37 cellular contexts compared by ENCODE assay signal in genomic region chr11:95729462-95729861, GRCh38.
A peak's percentile ranks its signal among the peaks of the same experiment; 100 is the strongest.
DNase-seq lines count a peak whose midpoint lies in the region; ATAC-seq, FAIRE-seq and TF ChIP-seq lines count a peak whose summit lies in the region.
"Had no signal": no experiment of that assay in that cellular context is flagged by ENCODE, and none has a peak within 500 bp of the region (broad histone marks: within the 10 kb centered on the region; RNA-seq: fewer than 3 reads in every experiment).

No MANE protein-coding gene starts in this region.

- H4K5ac ChIP-seq in H1 (ENCODE audit: insufficient read length, low read depth, low read length) (no peak overlapping the region), mesendoderm (ENCODE audit: low read length) (no peak overlapping the region)

- no peaks in the 10 kb centered on the region for H3K79me2 ChIP-seq in K562 (ENCODE audit: control insufficient read depth, insufficient read depth, low read length)
- H3K79me2 ChIP-seq in H1 (ENCODE audit: control insufficient read depth in 1 of 2, insufficient read depth in 2 of 2, low read length in 2 of 2) = no peaks in the 10 kb centered on the region
- H3K79me2 ChIP-seq in mesendoderm (ENCODE audit: control insufficient read depth, insufficient read depth, low read length) = no peaks in the 10 kb centered on the region

- H3K4me1 Mint-ChIP-seq in endodermal cell = peaks cover 10% of the 10 kb centered on the region

- H3K4me3 Mint-ChIP-seq in endodermal cell = no peak overlapping the region
- H3K4me3 Mint-ChIP-seq: B cell; CD14-positive monocyte; CD4-positive, alpha-beta memory T cell; CD4-positive, alpha-beta T cell; CD4-positive, CD25-positive, alpha-beta regulatory T cell; CD8-positive, alpha-beta memory T cell; CD8-positive, alpha-beta T cell had no signal

- no peak overlapping the region for H3K4me3 ChIP-seq in K562
- no peak overlapping the region for H3K4me3 ChIP-seq in H1 (ENCODE audit: extremely low read depth in 1 of 4, insufficient read depth in 2 of 4, low read depth in 3 of 4, low read length in 4 of 4)
- peak overlapping the region; percentile 33 for H3K4me3 ChIP-seq in endodermal cell (ENCODE audit: low read length)
- no peak overlapping the region for H3K4me3 ChIP-seq in mesendoderm (ENCODE audit: low read length)
- H3K4me3 ChIP-seq in WERI-Rb-1 (ENCODE audit: low read depth, low read length) = no peak overlapping the region
- H3K4me3 ChIP-seq: A549; BLaER1; BLaER1 treated with 17β-estradiol and CSF1 and Interleukin-3, amounts not matched to agents 10 nM and 100 nM had no signal

- no peaks in the 10 kb centered on the region for H3K36me3 Mint-ChIP-seq in endodermal cell (ENCODE audit: low read depth)
- H3K36me3 Mint-ChIP-seq: CD14-positive monocyte; CD4-positive, alpha-beta memory T cell; CD4-positive, CD25-positive, alpha-beta regulatory T cell; CD8-positive, alpha-beta memory T cell; CD8-positive, alpha-beta T cell had no signal

- H3K23me2 ChIP-seq in H1 (ENCODE audit: low read depth, low read length) = peaks cover under 1% of the 10 kb centered on the region; the same call in 1 of the 2 replicates

- DNase-seq in K562 (ENCODE audit: extremely low read depth in 1 of 4, low spot score in 3 of 4) (no peak), H1 (ENCODE audit: low read depth in 1 of 2, low spot score in 2 of 2) (no peak), endodermal cell (no peak), mesendoderm (peak; percentile 57), WERI-Rb-1 (no peak), frontal cortex (ENCODE audit: low spot score in 2 of 2) (no peak), SKM-1 treated with dmso at 0.1 percent for 144 hours (lab: John Stamatoyannopoulos, UW; ENCODE audit: unreplicated experiment) (no peak)
- DNase-seq: 8988T; ACHN; AML-193; BE2C; C1 segment of cervical spinal cord; Caco-2; Calu3; CD4-positive, alpha-beta memory T cell; CD4-positive, alpha-beta T cell; CD4-positive, CD25-positive, alpha-beta regulatory T cell; CD8-positive, alpha-beta memory T cell; CD8-positive, alpha-beta T cell; COR-L47; DMS 273 treated with DMSO at 0.1 percent for 48 hours; DMS153; DMS53; DMS79; DMS79 treated with DMSO at 0.1 percent for 48 hours; DND-41; EL had no signal

- POLR2A ChIA-PET in K562 (lab: Yijun Ruan, JAX) (interaction anchor here (0.6 kb wide), 1 partner anchor 36 kb away, joined by 3 read pairs; no protein-coding TSS in a partner anchor), H1 (lab: Charles Lee; ENCODE audit: partially characterized antibody) (no interaction called here)

- no peak for ATAC-seq in K562
- ATAC-seq in activated CD4-positive, CD25-positive, alpha-beta regulatory T cell treated with anti-CD3 and anti-CD28 coated beads, Interleukin-2, amount 50 U/mL, for 24 hours = no peak
- ATAC-seq: A549; CD8-positive, alpha-beta T cell had no signal

- CTCF ChIA-PET in K562 (lab: Yijun Ruan, JAX; ENCODE audit: low intra/inter-chr PET ratio) (no interaction called here), H1 (lab: Charles Lee; ENCODE audit: partially characterized antibody) (interaction anchor here (0.7 to 2.7 kb wide), 4 partner anchors 10 to 577 kb away, joined by 3 to 11 read pairs (median 6); no protein-coding TSS in a partner anchor)

- no peak overlapping the region for H3K14ac ChIP-seq in H1 (ENCODE audit: insufficient read length)

- no peak overlapping the region for H2BK120ac ChIP-seq in H1 (replicated peaks; ENCODE audit: low read depth, low read length)
- no peak overlapping the region for H2BK120ac ChIP-seq in mesendoderm (ENCODE audit: low read depth, low read length)

- TF ChIP-seq RAD21 in K562 (CRISPR knock-in tag; conservative IDR thresholded peaks at IDR 0.05 in 1 of 2, IDR thresholded peaks at IDR 0.05 in 1 of 2) = no peak
- no peak for TF ChIP-seq RAD21 in H1 (IDR thresholded peaks at IDR 0.05 in 1 of 2, conservative IDR thresholded peaks at IDR 0.05 in 1 of 2; ENCODE audit: low read depth in 2 of 2, low read length in 2 of 2)

- H3K79me1 ChIP-seq in H1 (ENCODE audit: low read depth, low read length) (no peaks in the 10 kb centered on the region), mesendoderm (ENCODE audit: low read length) (no peaks in the 10 kb centered on the region)

- no peaks in the 10 kb centered on the region for H3K27me3 Mint-ChIP-seq in endodermal cell (ENCODE audit: insufficient read depth)
- H3K27me3 Mint-ChIP-seq: B cell; CD4-positive, alpha-beta T cell had no signal

- H3K9me3 ChIP-seq in K562 (replicated peaks; ENCODE audit: control insufficient read depth, insufficient read depth, low read depth, low read length) (no peaks in the 10 kb centered on the region; the same call in 1 of the 2 replicates), H1 (ENCODE audit: insufficient read depth in 2 of 2, low read depth in 1 of 2, low read length in 1 of 2) (no peaks in the 10 kb centered on the region), endodermal cell (ENCODE audit: control insufficient read depth, low read length) (peaks cover 16% of the 10 kb centered on the region), WERI-Rb-1 (ENCODE audit: severe bottlenecking) (no peaks in the 10 kb centered on the region)
- H3K9me3 ChIP-seq: A549, BE2C, BLaER1, Caco-2 had no signal

- H3K18ac ChIP-seq in H1 (ENCODE audit: extremely low read depth, low read length) = no peak overlapping the region
- H3K18ac ChIP-seq in mesendoderm (ENCODE audit: low read length) = no peak overlapping the region

- H3K27ac ChIP-seq in K562 (ENCODE audit: extremely low read depth, low read depth, low read length) (no peak overlapping the region), H1 (ENCODE audit: low read depth, low read length) (no peak overlapping the region), endodermal cell (ENCODE audit: low read depth, low read length) (no peak overlapping the region), mesendoderm (ENCODE audit: low read depth, low read length) (no peak overlapping the region), WERI-Rb-1 (no peak overlapping the region)
- H3K27ac ChIP-seq: 22Rv1; A549; BLaER1; BLaER1 treated with 17β-estradiol and CSF1 and Interleukin-3, amounts not matched to agents 10 nM and 100 nM; C4-2B had no signal

- H3K23ac ChIP-seq in H1 (ENCODE audit: insufficient read length) (no peak overlapping the region), mesendoderm (ENCODE audit: low read length) (no peak overlapping the region)

- TF ChIP-seq POLR2A in K562 (conservative IDR thresholded peaks at IDR 0.05) (no peak), H1 (IDR thresholded peaks at IDR 0.05; ENCODE audit: control extremely low read depth in 1 of 2, low read depth in 2 of 2, low read length in 2 of 2) (no peak)

- H4K8ac ChIP-seq in H1 (ENCODE audit: extremely low read depth, insufficient read depth, low read length) (no peak overlapping the region), mesendoderm (ENCODE audit: low read depth, low read length) (no peak overlapping the region)

- H2AK5ac ChIP-seq in H1 (ENCODE audit: low read depth, low read length) (no peak overlapping the region), mesendoderm (ENCODE audit: low read length) (no peak overlapping the region)

- in situ Hi-C loops in K562 (cut with MboI) = no loop called here

- intact Hi-C loops in K562 (cut with micrococcal nuclease) = no loop called here

- no peak overlapping the region for H3K9ac ChIP-seq in K562 (ENCODE audit: insufficient read depth in 1 of 2, low read depth in 2 of 2, low read length in 2 of 2)
- no peak overlapping the region for H3K9ac ChIP-seq in H1 (replicated peaks in 1 of 4; ENCODE audit: extremely low read depth in 1 of 4, low read depth in 3 of 4, low read length in 3 of 4)
- H3K9ac ChIP-seq in endodermal cell (ENCODE audit: extremely low read depth, low read length, poor library complexity, severe bottlenecking) = no peak overlapping the region
- no peak overlapping the region for H3K9ac ChIP-seq in mesendoderm (ENCODE audit: low read length)
- H3K9ac ChIP-seq: BLaER1; BLaER1 treated with 17β-estradiol and CSF1 and Interleukin-3, amounts not matched to agents 10 nM and 100 nM had no signal

- H2BK5ac ChIP-seq in H1 (ENCODE audit: low read depth, low read length) = no peak overlapping the region
- no peak overlapping the region for H2BK5ac ChIP-seq in mesendoderm (ENCODE audit: low read length)

- H3K4me1 ChIP-seq in K562 (replicated peaks in 1 of 2; ENCODE audit: control insufficient read depth in 2 of 2, insufficient read depth in 2 of 2, low read length in 2 of 2) (peaks cover 3 to 12% of the 10 kb centered on the region in 2 experiments; a peak in 4 of 5 replicates), H1 (replicated peaks in 1 of 4; ENCODE audit: control insufficient read depth in 3 of 4, insufficient read depth in 4 of 4, low read length in 3 of 4) (no peaks in the 10 kb centered on the region; a peak in 1 of 7 replicates), endodermal cell (ENCODE audit: control insufficient read depth, insufficient read depth, low read length) (no peaks in the 10 kb centered on the region), mesendoderm (ENCODE audit: control insufficient read depth, low read depth, low read length) (no peaks in the 10 kb centered on the region)
- H3K4me1 ChIP-seq: A549, Caco-2 had no signal

- H3K9me1 ChIP-seq in K562 (ENCODE audit: control insufficient read depth, insufficient read depth, low read length) = no peaks in the 10 kb centered on the region

- H2AFZ ChIP-seq in K562 (ENCODE audit: low read depth, low read length) (peak overlapping the region; percentile 15; the same call in 1 of the 2 replicates), H1 (ENCODE audit: low read length) (no peak overlapping the region)

- H2BK12ac ChIP-seq in H1 (ENCODE audit: low read depth, low read length) = no peak overlapping the region

- H3K36me3 ChIP-seq in K562 (ENCODE audit: control insufficient read depth, insufficient read depth, low read length) = no peaks in the 10 kb centered on the region; the same call in 2 of the 3 replicates
- no peaks in the 10 kb centered on the region for H3K36me3 ChIP-seq in H1 (ENCODE audit: control insufficient read depth in 2 of 4, insufficient read depth in 4 of 4, low read length in 3 of 4)
- no peaks in the 10 kb centered on the region for H3K36me3 ChIP-seq in endodermal cell (ENCODE audit: control insufficient read depth, insufficient read depth, low read length)
- no peaks in the 10 kb centered on the region for H3K36me3 ChIP-seq in mesendoderm (ENCODE audit: control insufficient read depth, insufficient read depth, low read length)
- H3K36me3 ChIP-seq in WERI-Rb-1 = no peaks in the 10 kb centered on the region
- H3K36me3 ChIP-seq: BE2C; BLaER1; BLaER1 treated with 17β-estradiol and CSF1 and Interleukin-3, amounts not matched to agents 10 nM and 100 nM had no signal

- H3K4ac ChIP-seq in H1 (replicated peaks; ENCODE audit: insufficient read length, low read depth, low read length) (no peak overlapping the region), mesendoderm (ENCODE audit: low read depth, low read length) (no peak overlapping the region)

- WGBS in K562 (ENCODE audit: insufficient coverage, low coverage, missing lambda C conversion rate) = 67% methylated on average over 6 of the region's 6 CpGs
- 92% methylated on average over 6 of the region's 6 CpGs; no CpG with 5 or more reads in 1 of the 2 experiments for WGBS in H1 (ENCODE audit: extremely low coverage in 1 of 2, insufficient coverage in 1 of 2, insufficient read length in 1 of 2, insufficient replicate concordance in 2 of 2, low coverage in 1 of 2, low lambda C conversion rate in 2 of 2, missing lambda C conversion rate in 1 of 2), 2 experiments
- WGBS in endodermal cell (ENCODE audit: insufficient coverage in 1 of 2, insufficient read length in 1 of 2), 2 experiments = 85 to 100% methylated on average over 1 to 6 of the region's 6 CpGs
- WGBS in mesendoderm (ENCODE audit: extremely low coverage, insufficient coverage, low lambda C conversion rate) = no CpG with 5 or more reads among the region's 6 CpGs

- H3K9me3 Mint-ChIP-seq in endodermal cell = peaks cover 4% of the 10 kb centered on the region
- H3K9me3 Mint-ChIP-seq: CD4-positive, alpha-beta T cell; CD8-positive, alpha-beta memory T cell; CD8-positive, alpha-beta T cell had no signal

- H4K20me1 ChIP-seq in K562 (replicated peaks; ENCODE audit: control insufficient read depth, insufficient read depth, low read length) = no peaks in the 10 kb centered on the region
- H4K20me1 ChIP-seq in H1 (replicated peaks in 1 of 2; ENCODE audit: control insufficient read depth in 1 of 2, insufficient read depth in 2 of 2, low read length in 2 of 2) = no peaks in the 10 kb centered on the region
- H4K20me1 ChIP-seq: BLaER1; BLaER1 treated with 17β-estradiol and CSF1 and Interleukin-3, amounts not matched to agents 10 nM and 100 nM had no signal

- TF ChIP-seq CTCF in K562 (IDR thresholded peaks at IDR 0.05 in 2 of 3, conservative IDR thresholded peaks at IDR 0.05 in 1 of 3; ENCODE audit: insufficient read depth in 2 of 3, low read depth in 1 of 3, low read length in 3 of 3) (no peak), H1 (IDR thresholded peaks at IDR 0.05; ENCODE audit: control extremely low read depth in 1 of 3, insufficient read depth in 1 of 3, low read depth in 1 of 3, low read length in 3 of 3) (no peak), endodermal cell (conservative IDR thresholded peaks at IDR 0.05) (no peak), WERI-Rb-1 (IDR thresholded peaks at IDR 0.05; ENCODE audit: low read depth, low read length) (no peak)

- H3K56ac ChIP-seq in H1 (replicated peaks; ENCODE audit: insufficient read length, low read depth, low read length) (no peak overlapping the region), mesendoderm (ENCODE audit: low read length) (no peak overlapping the region)

- H3K27me3 ChIP-seq in K562 (ENCODE audit: control insufficient read depth in 2 of 2, insufficient read depth in 2 of 2, low read length in 2 of 2) = no peaks in the 10 kb centered on the region
- no peaks in the 10 kb centered on the region for H3K27me3 ChIP-seq in H1 (replicated peaks in 1 of 4; ENCODE audit: control insufficient read depth in 3 of 4, extremely low read depth in 1 of 4, insufficient read depth in 3 of 4, low read length in 3 of 4)
- no peaks in the 10 kb centered on the region for H3K27me3 ChIP-seq in endodermal cell (ENCODE audit: control insufficient read depth, insufficient read depth, low read length, poor library complexity, severe bottlenecking)
- H3K27me3 ChIP-seq in mesendoderm (ENCODE audit: insufficient read depth, low read length, poor library complexity) = no peaks in the 10 kb centered on the region
- H3K27me3 ChIP-seq in WERI-Rb-1 (ENCODE audit: insufficient read depth, low read depth, severe bottlenecking) = no peaks in the 10 kb centered on the region
- H3K27me3 ChIP-seq: BE2C; BLaER1; BLaER1 treated with 17β-estradiol and CSF1 and Interleukin-3, amounts not matched to agents 10 nM and 100 nM had no signal

- no peak overlapping the region for H2BK20ac ChIP-seq in H1 (ENCODE audit: low read length)

- FAIRE-seq in K562 (lab: Jason Lieb, UNC) = no peak
- no peak for FAIRE-seq in H1 (lab: Jason Lieb, UNC)
- FAIRE-seq in frontal cortex (lab: Jason Lieb, UNC) = no peak
- FAIRE-seq: A204.1, A549, D721Med had no signal

- no peak overlapping the region for H2BK15ac ChIP-seq in H1 (ENCODE audit: low read length)
- no peak overlapping the region for H2BK15ac ChIP-seq in mesendoderm (replicated peaks; ENCODE audit: low read depth)

- TF ChIP-seq EP300 in K562 (IDR thresholded peaks at IDR 0.05; ENCODE audit: low read length) (no peak), H1 (IDR thresholded peaks at IDR 0.05; ENCODE audit: borderline replicate concordance in 1 of 2, low read depth in 2 of 2, low read length in 2 of 2) (no peak)

- H3K4me2 ChIP-seq in K562 (ENCODE audit: insufficient read depth, low read length) (no peak overlapping the region), H1 (ENCODE audit: insufficient read depth in 1 of 2, low read depth in 2 of 2, low read length in 2 of 2) (no peak overlapping the region), mesendoderm (ENCODE audit: low read length) (no peak overlapping the region)
- H3K4me2 ChIP-seq: A549; BLaER1; BLaER1 treated with 17β-estradiol and CSF1 and Interleukin-3, amounts not matched to agents 10 nM and 100 nM had no signal

- no peak overlapping the region for H3K27ac Mint-ChIP-seq in endodermal cell
- H3K27ac Mint-ChIP-seq: B cell; CD14-positive monocyte; CD4-positive, alpha-beta memory T cell; CD4-positive, alpha-beta T cell; CD4-positive, CD25-positive, alpha-beta regulatory T cell; CD8-positive, alpha-beta memory T cell; CD8-positive, alpha-beta T cell had no signal

- H4K91ac ChIP-seq in H1 (replicated peaks; ENCODE audit: insufficient read length, low read length) = no peak overlapping the region

- no TSS peak for BruUV-seq in K562 (replicated peaks; lab: Mats Ljungman, UMichigan)

Comparison
In these comparisons a context has a peak if more than half of its experiments do, and no peak if none do; other contexts are left out.
1. Of the 49 proteins assayed by ChIP-seq in both K562 and H1: peak only in K562: none; only in H1: E2F6; in both: none; in neither: 48.